In genomic region chr10:31031666-31032514, GRCh38 we compare ENCODE assay signal across 8 cellular contexts. TPM values are rescaled to one million over a fixed set of nuclear protein-coding genes. Genes with fewer than 3 reads are reported as not detected.
DNase-seq lines count a peak whose midpoint lies in the region; ATAC-seq and TF ChIP-seq lines count a peak whose summit lies in the region.

ZNF438 (minus strand) TSS chr10:31031865; CDS start chr10:30877034, 154,831 bp downstream.

- peaks cover 21% of the 10 kb centered on the region for H3K4me1 Mint-ChIP-seq in CD8-positive, alpha-beta T cell (ENCODE audit: low read depth)
- peaks cover 29% of the 10 kb centered on the region for H3K4me1 Mint-ChIP-seq in activated CD4-positive, alpha-beta memory T cell treated with anti-CD3 and anti-CD28 coated beads, Interleukin-2, amount 10 ng/mL, durations not matched to agents 7 days and 5 days

- peak within 1 kb of the TSS; percentile 90 for H3K4me3 Mint-ChIP-seq in CD8-positive, alpha-beta T cell
- peak within 1 kb of the TSS; percentile 85 for H3K4me3 Mint-ChIP-seq in activated CD4-positive, alpha-beta memory T cell treated with anti-CD3 and anti-CD28 coated beads, Interleukin-2, amount 10 ng/mL, durations not matched to agents 7 days and 5 days

- WGBS in lung, 2 donors, result 0 to 1% methylated on average over 71 to 74 of the region's 74 CpGs

- no peaks in the 10 kb centered on the region for H3K9me3 ChIP-seq in CD8-positive, alpha-beta T cell (ENCODE audit: low read length)
- no peaks in the 10 kb centered on the region for H3K9me3 ChIP-seq in duodenal mucosa (ENCODE audit: control insufficient read depth in 1 of 2, low read length in 2 of 2)
- peaks cover 0 to 2% of the 10 kb centered on the region in 2 donors for H3K9me3 ChIP-seq in lung (ENCODE audit: control insufficient read depth in 2 of 2, insufficient read depth in 1 of 2, low read length in 1 of 2)

- intact Hi-C loops in CD8-positive, alpha-beta T cell (cut with DNase I, micrococcal nuclease), result loop anchor here (1.0 to 10.0 kb wide), 22 partner anchors 50 to 1925 kb away; partner anchors contain the start of genes KIF5B (in 2 of the 2), ZEB1 (in 2 of the 2), ARHGAP12 (in 1 of the 2) and ITGB1 (in 1 of the 2)

- H3K9me3 Mint-ChIP-seq in CD8-positive, alpha-beta T cell, result no peaks in the 10 kb centered on the region
- H3K9me3 Mint-ChIP-seq in activated CD4-positive, alpha-beta memory T cell treated with anti-CD3 and anti-CD28 coated beads, Interleukin-2, amount 10 ng/mL, durations not matched to agents 7 days and 5 days, result peaks cover 2% of the 10 kb centered on the region

- peak; percentile 59 for TF ChIP-seq CTCF in CD8-positive, alpha-beta T cell (IDR thresholded peaks at IDR 0.05)
- TF ChIP-seq CTCF in lung (IDR thresholded peaks at IDR 0.05; ENCODE audit: control extremely low read depth, extremely low read depth), result peak; percentile 40

- H3K36me3 Mint-ChIP-seq in CD8-positive, alpha-beta T cell, result peaks cover 3% of the 10 kb centered on the region
- peaks cover 5% of the 10 kb centered on the region for H3K36me3 Mint-ChIP-seq in activated CD4-positive, alpha-beta memory T cell treated with anti-CD3 and anti-CD28 coated beads, Interleukin-2, amount 10 ng/mL, durations not matched to agents 7 days and 5 days (ENCODE audit: low read depth)

- CTCF ChIA-PET in CD8-positive, alpha-beta T cell (lab: Charles Lee), result interaction anchor here (0.6 to 6.1 kb wide), 15 partner anchors 10 to 738 kb away, joined by 3 to 40 read pairs (median 3); no protein-coding TSS in a partner anchor
- CTCF ChIA-PET in activated CD4-positive, alpha-beta memory T cell treated with anti-CD3 and anti-CD28 coated beads, Interleukin-2, amount 10 ng/mL, durations not matched to agents 7 days and 5 days (lab: Charles Lee), result interaction anchor here (0.7 to 2.1 kb wide), 42 partner anchors 10 to 830 kb away, joined by 3 to 25 read pairs (median 4); no protein-coding TSS in a partner anchor

- H3K4me1 ChIP-seq in CD8-positive, alpha-beta T cell (ENCODE audit: insufficient read depth, low read length), result peaks cover 20% of the 10 kb centered on the region
- H3K4me1 ChIP-seq in duodenal mucosa (ENCODE audit: control insufficient read depth in 1 of 2, insufficient read depth in 2 of 2, low read length in 2 of 2) (peaks cover 12 to 19% of the 10 kb centered on the region in 2 donors), lung (ENCODE audit: control insufficient read depth in 2 of 2, insufficient read depth in 2 of 2, low read length in 2 of 2) (peaks cover 5 to 11% of the 10 kb centered on the region in 2 donors)

- peak; percentile 91 to 98 (median 94) for DNase-seq in CD8-positive, alpha-beta T cell
- DNase-seq in NCI-H82 (lab: John Stamatoyannopoulos, UW) (peak; percentile 95), lung (ENCODE audit: low spot score) (peak; percentile 96)
- DNase-seq in activated CD4-positive, alpha-beta memory T cell treated with anti-CD3 and anti-CD28 coated beads, Interleukin-2, amount 10 ng/mL, durations not matched to agents 7 days and 5 days, result peak; percentile 95
- peak; percentile 93 to 95 (median 93) for DNase-seq in stimulated activated CD4-positive, alpha-beta T cell treated with anti-CD3 and anti-CD28 coated beads, TNF-alpha, amount 100 ng/mL, for 24 hours (ENCODE audit: low read depth in 3 of 3)

- no peaks in the 10 kb centered on the region for H3K36me3 ChIP-seq in CD8-positive, alpha-beta T cell (ENCODE audit: insufficient read depth, low read length)
- H3K36me3 ChIP-seq in duodenal mucosa (ENCODE audit: control insufficient read depth in 1 of 2, insufficient read depth in 2 of 2, low read length in 2 of 2) (no peaks in the 10 kb centered on the region), lung (ENCODE audit: control insufficient read depth in 2 of 2, insufficient read depth in 2 of 2, low read length in 2 of 2) (no peaks in the 10 kb centered on the region)

- no peaks in the 10 kb centered on the region for H3K27me3 Mint-ChIP-seq in CD8-positive, alpha-beta T cell (ENCODE audit: low read depth)
- H3K27me3 Mint-ChIP-seq in activated CD4-positive, alpha-beta memory T cell treated with anti-CD3 and anti-CD28 coated beads, Interleukin-2, amount 10 ng/mL, durations not matched to agents 7 days and 5 days, result no peaks in the 10 kb centered on the region

- H3K27ac Mint-ChIP-seq in CD8-positive, alpha-beta T cell, result peak within 1 kb of the TSS; percentile 99
- peak within 1 kb of the TSS; percentile 98 for H3K27ac Mint-ChIP-seq in activated CD4-positive, alpha-beta memory T cell treated with anti-CD3 and anti-CD28 coated beads, Interleukin-2, amount 10 ng/mL, durations not matched to agents 7 days and 5 days

- peak within 1 kb of the TSS; percentile 99 for H3K27ac ChIP-seq in CD8-positive, alpha-beta T cell (ENCODE audit: low read depth, low read length)
- H3K27ac ChIP-seq in duodenal mucosa (ENCODE audit: low read depth, low read length) (peak within 1 kb of the TSS; percentile 100), lung (ENCODE audit: low read depth in 1 of 2, low read length in 1 of 2) (peak within 1 kb of the TSS; percentile 98 to 100)

- H3K9ac ChIP-seq in duodenal mucosa (ENCODE audit: low read depth in 1 of 2, low read length in 2 of 2), result peak within 1 kb of the TSS; percentile 98 to 99

- H3K4me3 ChIP-seq in CD8-positive, alpha-beta T cell (ENCODE audit: low read depth, low read length), result peak within 1 kb of the TSS; percentile 98
- H3K4me3 ChIP-seq in duodenal mucosa (ENCODE audit: low read depth in 1 of 2, low read length in 2 of 2) (peak within 1 kb of the TSS; percentile 82 to 84), lung (peak within 1 kb of the TSS; percentile 64)

- ATAC-seq in CD8-positive, alpha-beta T cell, result peak; percentile 81
- ATAC-seq in GM19438 (IDR thresholded peaks at IDR 0.05; ENCODE audit: low read depth, unreplicated experiment) (peak; percentile 85), HG03571 (IDR thresholded peaks at IDR 0.05; ENCODE audit: unreplicated experiment) (peak; percentile 85), lung (ENCODE audit: insufficient read depth, low FRiP score) (peak; percentile 95)

- H3K27me3 ChIP-seq in CD8-positive, alpha-beta T cell (ENCODE audit: insufficient read depth, low read length), result no peaks in the 10 kb centered on the region
- H3K27me3 ChIP-seq in duodenal mucosa (ENCODE audit: control insufficient read depth in 1 of 2, insufficient read depth in 2 of 2, low read length in 2 of 2) (no peaks in the 10 kb centered on the region), lung (ENCODE audit: control insufficient read depth, insufficient read depth) (no peaks in the 10 kb centered on the region)

- POLR2A ChIA-PET in CD8-positive, alpha-beta T cell (lab: Charles Lee), result interaction anchor here (0.6 to 2.9 kb wide), 16 partner anchors 9 to 1025 kb away, joined by 3 to 51 read pairs (median 4); partner anchors contain the start of genes KIF5B and ZEB1
- POLR2A ChIA-PET in activated CD4-positive, alpha-beta memory T cell treated with anti-CD3 and anti-CD28 coated beads, Interleukin-2, amount 10 ng/mL, durations not matched to agents 7 days and 5 days (lab: Charles Lee), result interaction anchor here (0.6 to 2.5 kb wide), 30 partner anchors 8 to 1414 kb away, joined by 3 to 37 read pairs (median 4); partner anchors contain the start of genes ARHGAP12, CCDC7 and ZEB1

RNA-seq across cellular contexts. Expression of gene ZNF438, which starts in this region (rescaled TPM):
- total RNA-seq in CD8-positive, alpha-beta T cell, result 1 to 10 TPM; 1.5 to 1.7 TPM
- 1 to 10 TPM; 6.3 to 6.5 TPM for total RNA-seq in activated CD4-positive, alpha-beta memory T cell treated with anti-CD3 and anti-CD28 coated beads, Interleukin-2, amount 10 ng/mL, durations not matched to agents 7 days and 5 days
- 10 to 100 TPM in 1 of 2 donors, 1 to 10 TPM in 1; 7.8 to 11.7 TPM for total RNA-seq in lung
- 10 to 100 TPM in 1 of 2 donors, 1 to 10 TPM in 1; 8.6 to 19.2 TPM for polyA plus RNA-seq in lung

Comparison
In these comparisons a context has a peak if more than half of its experiments do, and no peak if none do; other contexts are left out.
1. Peak in every context shown above with its lines: DNase-seq, ATAC-seq, H3K4me3 ChIP-seq and H3K27ac ChIP-seq.